In the genomic region with DNA sequence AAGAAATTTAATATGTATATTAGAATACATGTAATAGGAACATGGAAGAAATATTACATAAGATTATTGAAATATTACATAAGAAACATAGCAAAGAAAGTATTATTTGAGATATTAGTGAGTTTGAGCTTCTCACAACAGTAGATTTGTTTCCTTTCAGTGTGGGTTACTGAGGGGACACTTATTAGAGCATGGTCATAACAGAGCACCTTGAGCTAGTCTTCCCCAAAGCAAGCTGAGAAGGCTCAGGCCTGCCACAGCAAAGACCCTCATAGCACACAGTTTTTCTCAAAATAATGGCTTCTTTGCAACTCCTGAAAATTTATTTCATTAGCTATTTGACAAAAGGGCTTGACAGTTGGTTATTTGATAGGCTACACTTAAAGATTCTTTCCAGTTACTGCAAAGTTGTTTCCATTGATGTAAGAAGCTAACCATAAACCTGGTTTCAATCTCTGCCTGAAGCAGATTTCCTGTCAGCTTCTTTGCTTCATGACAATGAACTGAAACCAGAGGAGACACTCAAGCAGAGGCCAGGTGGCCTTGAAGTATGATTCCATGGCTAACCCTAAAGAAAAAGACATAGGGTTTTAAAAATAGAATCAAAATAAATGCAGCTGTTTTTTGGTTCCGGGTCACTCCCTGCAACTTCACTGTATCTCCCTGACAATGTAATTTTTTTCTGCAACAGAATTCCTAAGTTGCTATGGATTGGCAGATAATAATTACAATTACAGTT, we compare ENCODE assay signal across 11 cellular contexts.
DNase-seq lines count a peak whose midpoint lies in the region; ATAC-seq and TF ChIP-seq lines count a peak whose summit lies in the region.
"Had no signal": no experiment of that assay in that cellular context is flagged by ENCODE, and none has a peak within 500 bp of the region (broad histone marks: within the 10 kb centered on the region; RNA-seq: fewer than 3 reads in every experiment).

No MANE protein-coding gene starts in this region.

- CTCF ChIA-PET in activated CD8-positive, alpha-beta T cell treated with anti-CD3 and anti-CD28 coated beads for 36 hours (lab: Charles Lee), result interaction anchor here (1.0 to 1.5 kb wide), 3 partner anchors 16 to 123 kb away, joined by 3 to 5 read pairs (median 4); a partner anchor contains a TSS

- H3K27ac Mint-ChIP-seq in activated CD8-positive, alpha-beta T cell treated with anti-CD3 and anti-CD28 coated beads for 36 hours, result peak overlapping the region; percentile 78

- H3K36me3 Mint-ChIP-seq in activated CD8-positive, alpha-beta T cell treated with anti-CD3 and anti-CD28 coated beads for 36 hours (ENCODE audit: low read depth), result peaks cover 66% of the 10 kb centered on the region

- intact Hi-C loops in activated CD8-positive, alpha-beta T cell treated with anti-CD3 and anti-CD28 coated beads for 36 hours (cut with micrococcal nuclease), result no loop called here

- H3K9me3 Mint-ChIP-seq in activated CD8-positive, alpha-beta T cell treated with anti-CD3 and anti-CD28 coated beads for 36 hours, result no peaks in the 10 kb centered on the region
- H3K9me3 Mint-ChIP-seq: central memory CD8-positive, alpha-beta T cell; neural crest cell had no signal

- no peak overlapping the region for H3K4me3 Mint-ChIP-seq in activated CD8-positive, alpha-beta T cell treated with anti-CD3 and anti-CD28 coated beads for 36 hours
- H3K4me3 Mint-ChIP-seq: central memory CD8-positive, alpha-beta T cell; neural crest cell had no signal

- peak; percentile 36 for DNase-seq in activated CD8-positive, alpha-beta T cell treated with anti-CD3 and anti-CD28 coated beads for 36 hours
- DNase-seq in NCI-H526 (lab: John Stamatoyannopoulos, UW) (no peak), HT-29 (ENCODE audit: low spot score) (no peak), germinal center (ENCODE audit: low spot score) (no peak), middle frontal gyrus (ENCODE audit: extremely low spot score, low spot score) (no peak)
- DNase-seq: activated CD4-positive, alpha-beta T cell treated with anti-CD3 and anti-CD28 coated beads for 48 hours had no signal

- no peak for TF ChIP-seq POLR2A in GM18505 (IDR thresholded peaks at IDR 0.05; ENCODE audit: borderline replicate concordance, extremely low read depth, insufficient read depth, insufficient read length)

- POLR2A ChIA-PET in activated CD8-positive, alpha-beta T cell treated with anti-CD3 and anti-CD28 coated beads for 36 hours (lab: Charles Lee), result interaction anchor here (0.6 to 0.8 kb wide), 2 partner anchors 67 to 77 kb away, joined by 3 to 4 read pairs; no protein-coding TSS in a partner anchor

- no peak for TF ChIP-seq CTCF in activated CD8-positive, alpha-beta T cell treated with anti-CD3 and anti-CD28 coated beads for 36 hours (IDR thresholded peaks at IDR 0.05)

- H3K27me3 Mint-ChIP-seq in activated CD8-positive, alpha-beta T cell treated with anti-CD3 and anti-CD28 coated beads for 36 hours, result no peaks in the 10 kb centered on the region
- H3K27me3 Mint-ChIP-seq: central memory CD8-positive, alpha-beta T cell had no signal

- peaks cover 45% of the 10 kb centered on the region for H3K4me1 Mint-ChIP-seq in activated CD8-positive, alpha-beta T cell treated with anti-CD3 and anti-CD28 coated beads for 36 hours (ENCODE audit: low read depth)
- H3K4me1 Mint-ChIP-seq: neural crest cell had no signal

- ATAC-seq in GM18505 (IDR thresholded peaks at IDR 0.05; ENCODE audit: unreplicated experiment) (peak; percentile 81), GM19438 (IDR thresholded peaks at IDR 0.05; ENCODE audit: low read depth, unreplicated experiment) (peak; percentile 96), HG03039 (IDR thresholded peaks at IDR 0.05; ENCODE audit: unreplicated experiment) (peak; percentile 73)
- ATAC-seq in activated CD8-positive, alpha-beta T cell treated with anti-CD3 and anti-CD28 coated beads for 36 hours, result peak; percentile 71
